In the genomic region with DNA sequence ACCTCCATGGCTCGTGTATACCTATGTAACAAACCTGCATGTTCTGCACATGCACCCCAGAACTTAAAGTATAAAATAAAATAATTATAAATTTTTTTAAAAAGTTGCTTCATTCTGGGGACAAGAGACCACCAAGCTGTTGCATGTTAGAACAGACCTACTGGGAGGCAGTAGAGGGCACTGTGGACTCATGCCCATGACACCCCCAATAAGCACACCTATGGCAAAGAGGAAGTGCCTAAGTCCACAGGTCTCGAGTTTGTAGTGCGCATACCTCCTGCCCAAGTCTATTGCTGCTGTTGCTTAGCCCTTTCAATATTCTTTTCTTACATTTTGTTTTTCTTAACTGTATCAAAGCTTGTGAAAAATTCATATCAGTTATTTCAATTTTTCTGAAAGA, we compare ENCODE assay signal across 9 cellular contexts.
A peak's percentile ranks its signal among the peaks of the same experiment; 100 is the strongest.
DNase-seq lines count a peak whose midpoint lies in the region; ATAC-seq and TF ChIP-seq lines count a peak whose summit lies in the region.
"Had no signal": no experiment of that assay in that cellular context is flagged by ENCODE, and none has a peak within 500 bp of the region (broad histone marks: within the 10 kb centered on the region; RNA-seq: fewer than 3 reads in every experiment).

No MANE protein-coding gene starts in this region.

- ATAC-seq in natural killer cell, result peak in 2 of 3 donors; percentile 52 to 65
- ATAC-seq in natural killer cell treated with Interleukin-12 subunit alpha and Interleukin-12 subunit beta and Interleukin-15 and Interleukin-18, amount 100 ng/mL, for 72 hours, result no peak

- intact Hi-C loops in natural killer cell (cut with micrococcal nuclease), result no loop called here

- H3K27ac Mint-ChIP-seq in natural killer cell, result no peak overlapping the region
- no peak overlapping the region for H3K27ac Mint-ChIP-seq in natural killer cell treated with Interleukin-12 subunit alpha and Interleukin-12 subunit beta and Interleukin-15 and Interleukin-18, amount 100 ng/mL, for 72 hours
- no peak overlapping the region for H3K27ac Mint-ChIP-seq in T-helper 2 cell treated with Interferon-gamma antibody and Interleukin-4, amounts not matched to agents 5 μg/mL and 100 μg/mL, for 36 hours

- no peaks in the 10 kb centered on the region for H3K36me3 Mint-ChIP-seq in natural killer cell
- no peaks in the 10 kb centered on the region for H3K36me3 Mint-ChIP-seq in natural killer cell treated with Interleukin-12 subunit alpha and Interleukin-12 subunit beta and Interleukin-15 and Interleukin-18, amount 100 ng/mL, for 72 hours
- H3K36me3 Mint-ChIP-seq in T-helper 2 cell treated with Interferon-gamma antibody and Interleukin-4, amounts not matched to agents 5 μg/mL and 100 μg/mL, for 36 hours (ENCODE audit: low read depth), result no peaks in the 10 kb centered on the region

- H3K27me3 Mint-ChIP-seq in natural killer cell (ENCODE audit: low read depth in 2 of 2), result peaks cover 2 to 14% of the 10 kb centered on the region in 2 donors
- H3K27me3 Mint-ChIP-seq in natural killer cell treated with Interleukin-12 subunit alpha and Interleukin-12 subunit beta and Interleukin-15 and Interleukin-18, amount 100 ng/mL, for 72 hours, result peaks cover 7 to 27% of the 10 kb centered on the region in 2 donors
- H3K27me3 Mint-ChIP-seq in T-helper 2 cell treated with Interferon-gamma antibody and Interleukin-4, amounts not matched to agents 5 μg/mL and 100 μg/mL, for 36 hours (ENCODE audit: low read depth), result no peaks in the 10 kb centered on the region

- H3K4me3 Mint-ChIP-seq in natural killer cell, result no peak overlapping the region
- no peak overlapping the region for H3K4me3 Mint-ChIP-seq in natural killer cell treated with Interleukin-12 subunit alpha and Interleukin-12 subunit beta and Interleukin-15 and Interleukin-18, amount 100 ng/mL, for 72 hours
- no peak overlapping the region for H3K4me3 Mint-ChIP-seq in T-helper 2 cell treated with Interferon-gamma antibody and Interleukin-4, amounts not matched to agents 5 μg/mL and 100 μg/mL, for 36 hours

- DNase-seq in natural killer cell (no peak), LNCaP clone FGC (ENCODE audit: low read depth) (no peak), dermis microvascular lymphatic vessel endothelial cell (ENCODE audit: low read depth in 2 of 2) (peak; percentile 18 to 38), islet precursor cell (no peak), HuH-7.5 (ENCODE audit: low spot score) (no peak), NCI-H345 (lab: John Stamatoyannopoulos, UW) (no peak)
- DNase-seq in natural killer cell treated with Interleukin-12 subunit alpha and Interleukin-12 subunit beta and Interleukin-15 and Interleukin-18, amount 100 ng/mL, for 72 hours (ENCODE audit: low spot score), result no peak
- DNase-seq in T-helper 2 cell treated with Interferon-gamma antibody and Interleukin-4, amounts not matched to agents 5 μg/mL and 100 μg/mL, for 36 hours (ENCODE audit: low spot score), result no peak
- DNase-seq: activated CD4-positive, alpha-beta T cell treated with anti-CD3 and anti-CD28 coated beads for 48 hours had no signal

- H3K4me3 ChIP-seq in LNCaP clone FGC (ENCODE audit: low read depth, low read length), result no peak overlapping the region

- no peaks in the 10 kb centered on the region for H3K4me1 Mint-ChIP-seq in natural killer cell
- no peaks in the 10 kb centered on the region for H3K4me1 Mint-ChIP-seq in natural killer cell treated with Interleukin-12 subunit alpha and Interleukin-12 subunit beta and Interleukin-15 and Interleukin-18, amount 100 ng/mL, for 72 hours (ENCODE audit: low read depth in 2 of 2)
- H3K4me1 Mint-ChIP-seq in T-helper 2 cell treated with Interferon-gamma antibody and Interleukin-4, amounts not matched to agents 5 μg/mL and 100 μg/mL, for 36 hours (ENCODE audit: low read depth), result no peaks in the 10 kb centered on the region

- TF ChIP-seq CTCF in natural killer cell (IDR thresholded peaks at IDR 0.05) (no peak), LNCaP clone FGC (IDR thresholded peaks at IDR 0.05; ENCODE audit: control insufficient read depth, extremely low read depth, insufficient read depth) (peak; percentile 28)

- no peaks in the 10 kb centered on the region for H3K9me3 Mint-ChIP-seq in natural killer cell
- no peaks in the 10 kb centered on the region for H3K9me3 Mint-ChIP-seq in natural killer cell treated with Interleukin-12 subunit alpha and Interleukin-12 subunit beta and Interleukin-15 and Interleukin-18, amount 100 ng/mL, for 72 hours
- H3K9me3 Mint-ChIP-seq in T-helper 2 cell treated with Interferon-gamma antibody and Interleukin-4, amounts not matched to agents 5 μg/mL and 100 μg/mL, for 36 hours, result no peaks in the 10 kb centered on the region

Comparison
In these comparisons a context has a peak if more than half of its experiments do, and no peak if none do; other contexts are left out.
1. ATAC-seq: peak in natural killer cell (2 of 3); none in natural killer cell treated with Interleukin-12 subunit alpha and Interleukin-12 subunit beta and Interleukin-15 and Interleukin-18, amount 100 ng/mL, for 72 hours (0 of 2).
2. DNase-seq: peak in dermis microvascular lymphatic vessel endothelial cell (2 of 2); none in natural killer cell (single experiment), natural killer cell treated with Interleukin-12 subunit alpha and Interleukin-12 subunit beta and Interleukin-15 and Interleukin-18, amount 100 ng/mL, for 72 hours (single experiment), LNCaP clone FGC (single experiment), islet precursor cell (single experiment), HuH-7.5 (single experiment), T-helper 2 cell treated with Interferon-gamma antibody and Interleukin-4, amounts not matched to agents 5 μg/mL and 100 μg/mL, for 36 hours (single experiment) and NCI-H345 (single experiment).